Comparison of ENCODE assay signal across 23 cellular contexts in the genomic region with DNA sequence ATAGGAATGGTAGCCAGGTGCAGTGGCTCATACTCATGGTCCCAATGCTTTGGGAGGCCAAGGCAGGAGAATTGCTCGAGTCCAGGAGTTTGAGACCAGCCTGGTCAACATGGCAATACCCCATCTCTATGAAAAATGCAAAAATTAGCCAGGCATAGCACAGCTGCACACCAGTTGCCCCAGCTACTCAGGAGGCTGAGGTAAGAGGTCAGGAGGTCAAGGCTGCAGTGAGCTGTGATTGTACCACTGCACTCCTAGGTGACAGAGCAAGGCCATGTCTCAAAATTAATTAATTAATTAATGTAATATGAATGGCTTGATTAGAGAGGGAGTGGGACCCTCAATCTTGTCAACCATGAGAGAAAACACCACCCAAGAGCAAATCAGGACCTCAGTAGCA.
DNase-seq lines count a peak whose midpoint lies in the region; ATAC-seq, FAIRE-seq and TF ChIP-seq lines count a peak whose summit lies in the region.
"Had no signal": no experiment of that assay in that cellular context is flagged by ENCODE, and none has a peak within 500 bp of the region (broad histone marks: within the 10 kb centered on the region; RNA-seq: fewer than 3 reads in every experiment).

No MANE protein-coding gene starts in this region.

- intact Hi-C loops in GM12878 (cut with micrococcal nuclease; ENCODE audit: unreplicated experiment) = no loop called here

- RAD21 ChIA-PET in GM12878 (lab: Charles Lee; ENCODE audit: unreplicated experiment) = no interaction called here

- H3F3A ChIP-seq in OCI-LY1 (ENCODE audit: insufficient read depth, low read length) = no peaks in the 10 kb centered on the region

- H3K9ac ChIP-seq in DND-41 (ENCODE audit: low read depth, low read length) = no peak overlapping the region
- H3K9ac ChIP-seq in OCI-LY1 (ENCODE audit: low read length) = peak overlapping the region; percentile 52; the same call in 1 of the 2 replicates
- no peak overlapping the region for H3K9ac ChIP-seq in GM12878 (ENCODE audit: control insufficient read depth, insufficient read depth, low read length)

- H3K27me3 ChIP-seq in DND-41 (ENCODE audit: insufficient read depth, low read length, poor library complexity) (no peaks in the 10 kb centered on the region), OCI-LY1 (ENCODE audit: insufficient read depth, low read length) (no peaks in the 10 kb centered on the region), GM12878 (replicated peaks in 1 of 2; ENCODE audit: control insufficient read depth in 2 of 2, insufficient read depth in 2 of 2, low read length in 1 of 2) (no peaks in the 10 kb centered on the region)
- H3K27me3 ChIP-seq: Peyer's patch had no signal

- no TSS peak for BruUV-seq in GM12878 (replicated peaks; lab: Mats Ljungman, UMichigan)

- H3K9me2 ChIP-seq in OCI-LY1 (ENCODE audit: low read depth, low read length) = no peaks in the 10 kb centered on the region

- H3K36me3 ChIP-seq in DND-41 (ENCODE audit: insufficient read depth, low read length) (no peaks in the 10 kb centered on the region), OCI-LY1 (ENCODE audit: insufficient read depth, low read length) (no peaks in the 10 kb centered on the region), GM12878 (ENCODE audit: control insufficient read depth in 2 of 2, insufficient read depth in 2 of 2, low read length in 1 of 2) (no peaks in the 10 kb centered on the region)
- H3K36me3 ChIP-seq: Peyer's patch had no signal

- CTCF ChIA-PET in GM12878 (lab: Yijun Ruan, JAX) = interaction anchor here (1.7 kb wide), 1 partner anchor 39 kb away, joined by 4 read pairs; no protein-coding TSS in a partner anchor

- H3K79me2 ChIP-seq in DND-41 (ENCODE audit: insufficient read depth, low read length) (no peaks in the 10 kb centered on the region), OCI-LY1 (ENCODE audit: insufficient read depth, low read length) (no peaks in the 10 kb centered on the region), GM12878 (ENCODE audit: control insufficient read depth, insufficient read depth, low read length) (no peaks in the 10 kb centered on the region)

- DNase-seq in DND-41 (no peak), GM12878 (ENCODE audit: low read depth, low spot score) (no peak), AG08396 (ENCODE audit: low spot score) (no peak), DMS114 treated with DMSO at 0.1 percent for 48 hours (lab: John Stamatoyannopoulos, UW; ENCODE audit: unreplicated experiment) (no peak)
- DNase-seq in stimulated activated CD4-positive, alpha-beta T cell treated with anti-CD3 and anti-CD28 coated beads, Interleukin-4, amount 100 ng/mL, for 24 hours = no peak
- DNase-seq: C1 segment of cervical spinal cord; CD4-positive, alpha-beta memory T cell; COR-L47; EL; GDM1; MV-4-11; NCI-H2029 treated with DMSO at 0.1 percent for 48 hours; NCI-H446 treated with DMSO at 0.1 percent for 48 hours; NCI-H526; NCI-H82; OCI-M1; Peyer's patch; T-cell had no signal

- no peak overlapping the region for H2AFZ ChIP-seq in DND-41 (ENCODE audit: low read depth, low read length)
- 0 out of 2 replicates have a peak overlapping the region, but pooled peaks have one; percentile 78 for H2AFZ ChIP-seq in OCI-LY1 (ENCODE audit: low read length)
- H2AFZ ChIP-seq in GM12878 (ENCODE audit: control insufficient read depth, low read depth, low read length) = no peak overlapping the region

- no peak for TF ChIP-seq POLR2A in GM12878 (IDR thresholded peaks at IDR 0.05; ENCODE audit: low read depth, low read length)

- in situ Hi-C loops in GM12878 (cut with MboI) = no loop called here

- H3K4me1 ChIP-seq in DND-41 (ENCODE audit: insufficient read depth, low read length) (peaks cover 23% of the 10 kb centered on the region), OCI-LY1 (ENCODE audit: insufficient read depth, low read length, severe bottlenecking) (peaks cover 60% of the 10 kb centered on the region), GM12878 (ENCODE audit: control insufficient read depth, insufficient read depth, low read length) (peaks cover 19% of the 10 kb centered on the region)
- H3K4me1 ChIP-seq: Peyer's patch had no signal

- no peak overlapping the region for H3K4me3 ChIP-seq in DND-41 (ENCODE audit: low read depth in 1 of 2, low read length in 2 of 2)
- H3K4me3 ChIP-seq in OCI-LY1 (ENCODE audit: low read depth, low read length, poor library complexity, severe bottlenecking) = peak overlapping the region; percentile 6
- H3K4me3 ChIP-seq in GM12878 = no peak overlapping the region
- H3K4me3 ChIP-seq: Peyer's patch had no signal

- peak overlapping the region; percentile 87 for H3K27ac ChIP-seq in DND-41 (ENCODE audit: low read length)
- H3K27ac ChIP-seq in OCI-LY1 (ENCODE audit: low read depth, low read length, poor library complexity, severe bottlenecking) = peak overlapping the region; percentile 94
- no peak overlapping the region for H3K27ac ChIP-seq in GM12878 (ENCODE audit: control insufficient read depth, insufficient read depth)
- H3K27ac ChIP-seq: HL-60, Peyer's patch had no signal

- TF ChIP-seq RAD21 in GM12878 (IDR thresholded peaks at IDR 0.05; ENCODE audit: insufficient read depth, low read depth, low read length) = no peak

- peaks cover 12% of the 10 kb centered on the region for H3K9me3 ChIP-seq in DND-41 (ENCODE audit: insufficient read depth, low read length, severe bottlenecking)
- peaks cover 4% of the 10 kb centered on the region; the same call in 1 of the 2 replicates for H3K9me3 ChIP-seq in OCI-LY1 (ENCODE audit: low read length)
- peaks cover 4% of the 10 kb centered on the region for H3K9me3 ChIP-seq in GM12878 (replicated peaks; ENCODE audit: control insufficient read depth, insufficient read depth, low read length)
- H3K9me3 ChIP-seq: Peyer's patch had no signal

- TF ChIP-seq CTCF in DND-41 (IDR thresholded peaks at IDR 0.05; ENCODE audit: borderline replicate concordance, extremely low read depth, low read length, poor library complexity, severe bottlenecking) = no peak
- TF ChIP-seq CTCF in OCI-LY1 (IDR thresholded peaks at IDR 0.05; ENCODE audit: low read length) = no peak
- TF ChIP-seq CTCF in GM12878 (IDR thresholded peaks at IDR 0.05 in 2 of 3, conservative IDR thresholded peaks at IDR 0.05 in 1 of 3; ENCODE audit: control insufficient read depth in 2 of 3, extremely low read depth in 1 of 3, insufficient read depth in 1 of 3, low read depth in 3 of 3, low read length in 3 of 3) = no peak

- SMC1A ChIA-PET in GM12878 (lab: Charles Lee; ENCODE audit: uncharacterized antibody, unreplicated experiment) = interaction anchor here (0.6 to 3.2 kb wide), 5 partner anchors 9 to 64 kb away, joined by 3 to 18 read pairs (median 6); no protein-coding TSS in a partner anchor

- FAIRE-seq in GM12878 (lab: Jason Lieb, UNC) = no peak

- H3K4me2 ChIP-seq in DND-41 (ENCODE audit: insufficient read depth, low read length) (no peak overlapping the region), OCI-LY1 (ENCODE audit: low read length) (peak overlapping the region; percentile 62), GM12878 (ENCODE audit: control insufficient read depth, insufficient read depth) (no peak overlapping the region)

- no peak for TF ChIP-seq EP300 in GM12878 (IDR thresholded peaks at IDR 0.05; ENCODE audit: borderline replicate concordance in 1 of 2, control insufficient read depth in 1 of 2, low read depth in 2 of 2, low read length in 2 of 2)

- ATAC-seq in DND-41 (ENCODE audit: insufficient read depth, low read depth) (no peak), GM21786 (IDR thresholded peaks at IDR 0.05; ENCODE audit: unreplicated experiment) (peak; percentile 19), GM12878 (peak; percentile 30; the same call in 2 of the 3 replicates), GM19035 (IDR thresholded peaks at IDR 0.05; ENCODE audit: unreplicated experiment) (no peak)
- ATAC-seq: HCT116, T-cell had no signal

- H4K20me1 ChIP-seq in DND-41 (ENCODE audit: insufficient read depth, low read length) (no peaks in the 10 kb centered on the region), OCI-LY1 (ENCODE audit: insufficient read depth, low read length) (no peaks in the 10 kb centered on the region), GM12878 (ENCODE audit: control insufficient read depth, insufficient read depth) (no peaks in the 10 kb centered on the region)

- 0% methylated on average over 1 of the region's 1 CpG for WGBS in GM12878 (ENCODE audit: insufficient coverage, insufficient replicate concordance, low lambda C conversion rate, missing lambda C conversion rate)

- POLR2A ChIA-PET in GM12878 (lab: Charles Lee) = no interaction called here

TF ChIP-seq in GM12878, 131 proteins besides CTCF, POLR2A, EP300 and RAD21:
- TF ChIP-seq NR2F1 (conservative IDR thresholded peaks at IDR 0.05) (peak; percentile 84), CREM (IDR thresholded peaks at IDR 0.05; ENCODE audit: low read depth) (no peak), CHD4 (IDR thresholded peaks at IDR 0.05) (no peak), EGR1 (IDR thresholded peaks at IDR 0.05; ENCODE audit: borderline replicate concordance in 1 of 2, low read depth in 2 of 2, low read length in 2 of 2) (no peak)

Comparison
In these comparisons a context has a peak if more than half of its experiments do, and no peak if none do; other contexts are left out.
1. ATAC-seq: peak in GM21786 (single experiment) and GM12878 (single experiment); none in DND-41 (single experiment) and GM19035 (single experiment).